In the genomic region with DNA sequence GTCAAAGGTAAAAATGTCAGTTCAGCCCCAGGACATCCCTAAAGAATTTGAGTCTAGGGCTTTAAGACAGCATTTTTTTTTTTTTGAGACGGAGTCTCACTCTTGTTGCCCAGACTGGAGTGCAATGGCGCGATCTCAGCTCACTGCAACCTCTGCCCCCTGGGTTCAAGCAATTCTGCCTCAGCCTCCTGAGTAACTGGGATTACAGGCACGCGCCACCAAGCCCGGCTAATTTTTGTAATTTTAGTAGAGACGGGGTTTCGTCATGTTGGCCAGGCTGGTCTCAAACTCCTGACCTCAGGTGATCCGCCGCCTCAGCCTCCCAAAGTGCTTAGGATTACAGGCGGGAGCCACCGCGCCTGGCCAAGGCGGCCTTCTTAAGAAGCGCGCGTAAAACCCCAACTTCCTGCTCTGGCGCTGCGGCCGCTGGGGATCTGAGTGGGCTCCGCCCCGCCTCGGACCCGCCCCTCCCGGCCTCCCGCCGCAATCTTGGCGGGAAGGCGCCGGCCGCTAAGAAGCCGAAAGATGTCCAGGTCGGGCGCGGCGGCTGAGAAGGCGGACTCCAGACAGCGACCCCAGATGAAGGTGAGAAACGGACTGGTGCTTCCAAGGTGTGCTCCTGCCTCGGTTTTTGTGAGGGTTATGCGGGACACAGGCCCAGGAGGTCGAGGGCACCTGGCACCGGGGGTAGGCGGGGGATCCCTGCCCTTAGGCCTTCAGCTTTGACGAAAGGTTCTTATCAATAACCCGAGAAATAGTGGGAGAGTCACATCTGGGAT, we compare ENCODE assay signal across 1 cellular context.
TF ChIP-seq lines count a peak whose summit lies in the region.

A gene (plus strand): TSS at position 495 of the 779 bp plus-strand sequence. CDS start 31 bp downstream, at position 526.

TF ChIP-seq in HEK293, 187 proteins besides CTCF, POLR2A, EP300 and RAD21 (continued from another document):
- TF ChIP-seq MZF1 (tag by site-specific recombination; IDR thresholded peaks at IDR 0.05; ENCODE audit: borderline replicate concordance), result peak; percentile 66; the same call in 1 of the 2 replicates
- TF ChIP-seq ZNF324 (tag by site-specific recombination; IDR thresholded peaks at IDR 0.05), result peak; percentile 62; the same call in 1 of the 2 replicates
- TF ChIP-seq KLF8 (tag by site-specific recombination; IDR thresholded peaks at IDR 0.05), result peak; percentile 86
- TF ChIP-seq ZNF24 (tag by site-specific recombination; IDR thresholded peaks at IDR 0.05), result 0 out of 2 replicates have a peak, but pooled peaks have one; percentile 31
- peak; percentile 19; the same call in 1 of the 2 replicates for TF ChIP-seq ZFHX2 (tag by site-specific recombination; conservative IDR thresholded peaks at IDR 0.05)
- peak; percentile 83 for TF ChIP-seq ZFP69B (tag by site-specific recombination; IDR thresholded peaks at IDR 0.05)
- TF ChIP-seq, protein P1, sequence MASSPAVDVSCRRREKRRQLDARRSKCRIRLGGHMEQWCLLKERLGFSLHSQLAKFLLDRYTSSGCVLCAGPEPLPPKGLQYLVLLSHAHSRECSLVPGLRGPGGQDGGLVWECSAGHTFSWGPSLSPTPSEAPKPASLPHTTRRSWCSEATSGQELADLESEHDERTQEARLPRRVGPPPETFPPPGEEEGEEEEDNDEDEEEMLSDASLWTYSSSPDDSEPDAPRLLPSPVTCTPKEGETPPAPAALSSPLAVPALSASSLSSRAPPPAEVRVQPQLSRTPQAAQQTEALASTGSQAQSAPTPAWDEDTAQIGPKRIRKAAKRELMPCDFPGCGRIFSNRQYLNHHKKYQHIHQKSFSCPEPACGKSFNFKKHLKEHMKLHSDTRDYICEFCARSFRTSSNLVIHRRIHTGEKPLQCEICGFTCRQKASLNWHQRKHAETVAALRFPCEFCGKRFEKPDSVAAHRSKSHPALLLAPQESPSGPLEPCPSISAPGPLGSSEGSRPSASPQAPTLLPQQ (tag by site-specific recombination; IDR thresholded peaks at IDR 0.05), result peak; percentile 73; the same call in 1 of the 2 replicates
- peak; percentile 41; the same call in 1 of the 2 replicates for TF ChIP-seq ZBTB8A (tag by site-specific recombination; IDR thresholded peaks at IDR 0.05)
- TF ChIP-seq, protein P2, sequence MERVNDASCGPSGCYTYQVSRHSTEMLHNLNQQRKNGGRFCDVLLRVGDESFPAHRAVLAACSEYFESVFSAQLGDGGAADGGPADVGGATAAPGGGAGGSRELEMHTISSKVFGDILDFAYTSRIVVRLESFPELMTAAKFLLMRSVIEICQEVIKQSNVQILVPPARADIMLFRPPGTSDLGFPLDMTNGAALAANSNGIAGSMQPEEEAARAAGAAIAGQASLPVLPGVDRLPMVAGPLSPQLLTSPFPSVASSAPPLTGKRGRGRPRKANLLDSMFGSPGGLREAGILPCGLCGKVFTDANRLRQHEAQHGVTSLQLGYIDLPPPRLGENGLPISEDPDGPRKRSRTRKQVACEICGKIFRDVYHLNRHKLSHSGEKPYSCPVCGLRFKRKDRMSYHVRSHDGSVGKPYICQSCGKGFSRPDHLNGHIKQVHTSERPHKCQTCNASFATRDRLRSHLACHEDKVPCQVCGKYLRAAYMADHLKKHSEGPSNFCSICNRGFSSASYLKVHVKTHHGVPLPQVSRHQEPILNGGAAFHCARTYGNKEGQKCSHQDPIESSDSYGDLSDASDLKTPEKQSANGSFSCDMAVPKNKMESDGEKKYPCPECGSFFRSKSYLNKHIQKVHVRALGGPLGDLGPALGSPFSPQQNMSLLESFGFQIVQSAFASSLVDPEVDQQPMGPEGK (tag by site-specific recombination; IDR thresholded peaks at IDR 0.05), result peak; percentile 69
- TF ChIP-seq, protein P3, sequence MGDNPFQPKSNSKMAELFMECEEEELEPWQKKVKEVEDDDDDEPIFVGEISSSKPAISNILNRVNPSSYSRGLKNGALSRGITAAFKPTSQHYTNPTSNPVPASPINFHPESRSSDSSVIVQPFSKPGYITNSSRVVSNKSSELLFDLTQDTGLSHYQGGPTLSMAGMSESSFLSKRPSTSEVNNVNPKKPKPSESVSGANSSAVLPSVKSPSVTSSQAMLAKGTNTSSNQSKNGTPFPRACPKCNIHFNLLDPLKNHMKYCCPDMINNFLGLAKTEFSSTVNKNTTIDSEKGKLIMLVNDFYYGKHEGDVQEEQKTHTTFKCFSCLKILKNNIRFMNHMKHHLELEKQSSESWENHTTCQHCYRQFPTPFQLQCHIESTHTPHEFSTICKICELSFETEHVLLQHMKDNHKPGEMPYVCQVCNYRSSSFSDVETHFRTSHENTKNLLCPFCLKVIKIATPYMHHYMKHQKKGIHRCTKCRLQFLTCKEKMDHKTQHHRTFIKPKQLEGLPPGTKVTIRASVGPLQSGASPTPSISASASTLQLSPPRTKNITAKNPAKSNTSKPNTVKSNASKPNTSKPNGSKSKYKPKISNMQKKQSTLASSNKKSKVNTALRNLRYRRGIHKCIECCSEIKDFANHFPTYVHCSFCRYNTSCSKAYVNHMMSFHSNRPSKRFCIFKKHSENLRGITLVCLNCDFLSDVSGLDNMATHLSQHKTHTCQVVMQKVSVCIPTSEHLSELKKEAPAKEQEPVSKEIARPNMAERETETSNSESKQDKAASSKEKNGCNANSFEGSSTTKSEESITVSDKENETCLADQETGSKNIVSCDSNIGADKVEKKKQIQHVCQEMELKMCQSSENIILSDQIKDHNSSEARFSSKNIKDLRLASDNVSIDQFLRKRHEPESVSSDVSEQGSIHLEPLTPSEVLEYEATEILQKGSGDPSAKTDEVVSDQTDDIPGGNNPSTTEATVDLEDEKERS (tag by site-specific recombination; IDR thresholded peaks at IDR 0.05), result peak; percentile 40; the same call in 1 of the 2 replicates
- peak; percentile 63 for TF ChIP-seq KLF1 (tag by site-specific recombination; IDR thresholded peaks at IDR 0.05)
- peak; percentile 75 for TF ChIP-seq ZEB2 (tag by site-specific recombination; IDR thresholded peaks at IDR 0.05)
- peak; percentile 37; the same call in 1 of the 2 replicates for TF ChIP-seq ZIC2 (tag by site-specific recombination; IDR thresholded peaks at IDR 0.05)
- TF ChIP-seq, protein P4, sequence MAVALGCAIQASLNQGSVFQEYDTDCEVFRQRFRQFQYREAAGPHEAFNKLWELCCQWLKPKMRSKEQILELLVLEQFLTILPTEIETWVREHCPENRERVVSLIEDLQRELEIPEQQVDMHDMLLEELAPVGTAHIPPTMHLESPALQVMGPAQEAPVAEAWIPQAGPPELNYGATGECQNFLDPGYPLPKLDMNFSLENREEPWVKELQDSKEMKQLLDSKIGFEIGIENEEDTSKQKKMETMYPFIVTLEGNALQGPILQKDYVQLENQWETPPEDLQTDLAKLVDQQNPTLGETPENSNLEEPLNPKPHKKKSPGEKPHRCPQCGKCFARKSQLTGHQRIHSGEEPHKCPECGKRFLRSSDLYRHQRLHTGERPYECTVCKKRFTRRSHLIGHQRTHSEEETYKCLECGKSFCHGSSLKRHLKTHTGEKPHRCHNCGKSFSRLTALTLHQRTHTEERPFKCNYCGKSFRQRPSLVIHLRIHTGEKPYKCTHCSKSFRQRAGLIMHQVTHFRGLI (tag by site-specific recombination; IDR thresholded peaks at IDR 0.05), result peak; percentile 81
- TF ChIP-seq, protein P5, sequence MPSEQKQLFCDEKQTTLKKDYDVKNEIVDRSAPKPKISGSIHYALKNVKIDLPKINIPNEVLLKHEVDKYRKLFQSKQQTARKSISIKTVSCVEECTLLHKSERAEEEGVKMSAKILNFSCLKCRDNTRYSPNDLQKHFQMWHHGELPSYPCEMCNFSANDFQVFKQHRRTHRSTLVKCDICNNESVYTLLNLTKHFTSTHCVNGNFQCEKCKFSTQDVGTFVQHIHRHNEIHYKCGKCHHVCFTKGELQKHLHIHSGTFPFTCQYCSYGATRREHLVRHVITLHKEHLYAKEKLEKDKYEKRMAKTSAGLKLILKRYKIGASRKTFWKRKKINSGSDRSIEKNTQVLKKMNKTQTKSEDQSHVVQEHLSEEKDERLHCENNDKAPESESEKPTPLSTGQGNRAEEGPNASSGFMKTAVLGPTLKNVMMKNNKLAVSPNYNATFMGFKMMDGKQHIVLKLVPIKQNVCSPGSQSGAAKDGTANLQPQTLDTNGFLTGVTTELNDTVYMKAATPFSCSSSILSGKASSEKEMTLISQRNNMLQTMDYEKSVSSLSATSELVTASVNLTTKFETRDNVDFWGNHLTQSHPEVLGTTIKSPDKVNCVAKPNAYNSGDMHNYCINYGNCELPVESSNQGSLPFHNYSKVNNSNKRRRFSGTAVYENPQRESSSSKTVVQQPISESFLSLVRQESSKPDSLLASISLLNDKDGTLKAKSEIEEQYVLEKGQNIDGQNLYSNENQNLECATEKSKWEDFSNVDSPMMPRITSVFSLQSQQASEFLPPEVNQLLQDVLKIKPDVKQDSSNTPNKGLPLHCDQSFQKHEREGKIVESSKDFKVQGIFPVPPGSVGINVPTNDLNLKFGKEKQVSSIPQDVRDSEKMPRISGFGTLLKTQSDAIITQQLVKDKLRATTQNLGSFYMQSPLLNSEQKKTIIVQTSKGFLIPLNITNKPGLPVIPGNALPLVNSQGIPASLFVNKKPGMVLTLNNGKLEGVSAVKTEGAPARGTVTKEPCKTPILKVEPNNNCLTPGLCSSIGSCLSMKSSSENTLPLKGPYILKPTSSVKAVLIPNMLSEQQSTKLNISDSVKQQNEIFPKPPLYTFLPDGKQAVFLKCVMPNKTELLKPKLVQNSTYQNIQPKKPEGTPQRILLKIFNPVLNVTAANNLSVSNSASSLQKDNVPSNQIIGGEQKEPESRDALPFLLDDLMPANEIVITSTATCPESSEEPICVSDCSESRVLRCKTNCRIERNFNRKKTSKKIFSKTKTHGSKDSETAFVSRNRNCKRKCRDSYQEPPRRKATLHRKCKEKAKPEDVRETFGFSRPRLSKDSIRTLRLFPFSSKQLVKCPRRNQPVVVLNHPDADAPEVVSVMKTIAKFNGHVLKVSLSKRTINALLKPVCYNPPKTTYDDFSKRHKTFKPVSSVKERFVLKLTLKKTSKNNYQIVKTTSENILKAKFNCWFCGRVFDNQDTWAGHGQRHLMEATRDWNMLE (tag by site-specific recombination; conservative IDR thresholded peaks at IDR 0.05; ENCODE audit: low read depth), result peak; percentile 47; the same call in 1 of the 2 replicates
- peak; percentile 77 for TF ChIP-seq SP3 (tag by site-specific recombination; IDR thresholded peaks at IDR 0.05)
- peak; percentile 45 for TF ChIP-seq ZBTB17 (tag by site-specific recombination; IDR thresholded peaks at IDR 0.05)
- peak; percentile 88 for TF ChIP-seq GLIS2 (tag by site-specific recombination; IDR thresholded peaks at IDR 0.05)
- peak; percentile 89 for TF ChIP-seq ZNF600 (tag by site-specific recombination; IDR thresholded peaks at IDR 0.05)
- 0 out of 2 replicates have a peak, but pooled peaks have one; percentile 48 for TF ChIP-seq KLF10 (tag by site-specific recombination; IDR thresholded peaks at IDR 0.05)
- peak; percentile 52; the same call in 1 of the 2 replicates for TF ChIP-seq ZSCAN30 (tag by site-specific recombination; IDR thresholded peaks at IDR 0.05)
- TF ChIP-seq, protein P6, sequence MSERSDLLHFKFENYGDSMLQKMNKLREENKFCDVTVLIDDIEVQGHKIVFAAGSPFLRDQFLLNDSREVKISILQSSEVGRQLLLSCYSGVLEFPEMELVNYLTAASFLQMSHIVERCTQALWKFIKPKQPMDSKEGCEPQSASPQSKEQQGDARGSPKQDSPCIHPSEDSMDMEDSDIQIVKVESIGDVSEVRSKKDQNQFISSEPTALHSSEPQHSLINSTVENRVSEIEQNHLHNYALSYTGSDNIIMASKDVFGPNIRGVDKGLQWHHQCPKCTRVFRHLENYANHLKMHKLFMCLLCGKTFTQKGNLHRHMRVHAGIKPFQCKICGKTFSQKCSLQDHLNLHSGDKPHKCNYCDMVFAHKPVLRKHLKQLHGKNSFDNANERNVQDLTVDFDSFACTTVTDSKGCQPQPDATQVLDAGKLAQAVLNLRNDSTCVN (tag by site-specific recombination; optimal IDR thresholded peaks at IDR 0.05), result peak; percentile 45
- TF ChIP-seq ZNF561 (tag by site-specific recombination; IDR thresholded peaks at IDR 0.05; ENCODE audit: borderline replicate concordance), result 0 out of 2 replicates have a peak, but pooled peaks have one; percentile 45
